Comparison of ENCODE assay signal across 18 cellular contexts in genomic region chr7:27607210-27607606, GRCh38. TPM values are rescaled to one million over a fixed set of nuclear protein-coding genes. Genes with fewer than 3 reads are reported as not detected.
A peak's percentile ranks its signal among the peaks of the same experiment; 100 is the strongest.
DNase-seq lines count a peak whose midpoint lies in the region; ATAC-seq, FAIRE-seq and TF ChIP-seq lines count a peak whose summit lies in the region.
"Had no signal": no experiment of that assay in that cellular context is flagged by ENCODE, and none has a peak within 500 bp of the region (broad histone marks: within the 10 kb centered on the region; RNA-seq: fewer than 3 reads in every experiment).

No MANE protein-coding gene starts in this region.

- no peaks in the 10 kb centered on the region for H3K9me3 ChIP-seq in HUES6 (ENCODE audit: control insufficient read depth, insufficient read depth, low read depth, low read length)
- no peaks in the 10 kb centered on the region for H3K9me3 ChIP-seq in endothelial cell of umbilical vein (replicated peaks; ENCODE audit: control insufficient read depth, insufficient read depth, low read length)

- H3K4me1 ChIP-seq in ACC112 (ENCODE audit: control insufficient read depth, insufficient read depth, low read length, unreplicated experiment) = peaks cover 40% of the 10 kb centered on the region
- H3K4me1 ChIP-seq in HUES6 (ENCODE audit: control insufficient read depth, insufficient read depth, low read length) = peaks cover 53% of the 10 kb centered on the region
- peaks cover 25% of the 10 kb centered on the region for H3K4me1 ChIP-seq in endothelial cell of umbilical vein (ENCODE audit: control insufficient read depth, extremely low read depth, insufficient read depth, low read length)

- H2AFZ ChIP-seq in ACC112 (ENCODE audit: low read length, unreplicated experiment) (no peak overlapping the region), endothelial cell of umbilical vein (ENCODE audit: low read depth, low read length) (no peak overlapping the region)

- TF ChIP-seq CTCF in endothelial cell of umbilical vein (IDR thresholded peaks at IDR 0.05; ENCODE audit: extremely low read depth in 1 of 2, insufficient read depth in 1 of 2, low read depth in 1 of 2, low read length in 2 of 2) (no peak), nephron (IDR thresholded peaks at IDR 0.05; ENCODE audit: unreplicated experiment in 3 of 3) (no peak)

- H3K36me3 ChIP-seq in ACC112 (ENCODE audit: insufficient read depth, low read length) (no peaks in the 10 kb centered on the region), HUES6 (ENCODE audit: control insufficient read depth, insufficient read depth, low read length) (no peaks in the 10 kb centered on the region), endothelial cell of umbilical vein (ENCODE audit: control insufficient read depth in 2 of 2, extremely low read depth in 1 of 2, insufficient read depth in 2 of 2, low read length in 2 of 2) (no peaks in the 10 kb centered on the region)
- H3K36me3 ChIP-seq: SJCRH30 had no signal

- no peak for TF ChIP-seq POLR2A in endothelial cell of umbilical vein (IDR thresholded peaks at IDR 0.05; ENCODE audit: low read depth, low read length)

- peak overlapping the region in 2 of 3 experiments; percentile 60 to 88 for H3K27ac Mint-ChIP-seq in nephron

- no peaks in the 10 kb centered on the region for H3K27me3 Mint-ChIP-seq in nephron (ENCODE audit: low read depth)

- H4K20me1 ChIP-seq in endothelial cell of umbilical vein (replicated peaks; ENCODE audit: control insufficient read depth, extremely low read depth, insufficient read depth, low read length) = no peaks in the 10 kb centered on the region

- H3K9me3 Mint-ChIP-seq in nephron = no peaks in the 10 kb centered on the region

- H3K9ac ChIP-seq in HUES6 (ENCODE audit: low read length) (peak overlapping the region; percentile 45), endothelial cell of umbilical vein (replicated peaks; ENCODE audit: extremely low read depth, insufficient read depth, low read length) (no peak overlapping the region)

- no peak for ATAC-seq in HG03354 (IDR thresholded peaks at IDR 0.05; ENCODE audit: poor library complexity, severe bottlenecking, unreplicated experiment)

- intact Hi-C loops in endothelial cell of umbilical vein (cut with micrococcal nuclease) = loop anchor here (5.0 to 10.0 kb wide), 3 partner anchors 70 to 1405 kb away; partner anchors contain the start of genes CBX3 and HNRNPA2B1

- H3K27me3 ChIP-seq in ACC112 (ENCODE audit: insufficient read depth, low read length) = no peaks in the 10 kb centered on the region
- H3K27me3 ChIP-seq in HUES6 (ENCODE audit: control insufficient read depth, insufficient read depth, low read length) = no peaks in the 10 kb centered on the region
- H3K27me3 ChIP-seq in endothelial cell of umbilical vein (ENCODE audit: control insufficient read depth in 2 of 2, insufficient read depth in 2 of 2, low read length in 2 of 2) = no peaks in the 10 kb centered on the region
- H3K27me3 ChIP-seq: SJCRH30 had no signal

- no peaks in the 10 kb centered on the region for H3K9me1 ChIP-seq in endothelial cell of umbilical vein (replicated peaks; ENCODE audit: control insufficient read depth, extremely low read depth, insufficient read depth, low read length)

- no peak overlapping the region for H3K4me3 ChIP-seq in ACC112 (ENCODE audit: low read depth, low read length)
- H3K4me3 ChIP-seq in HUES6 (ENCODE audit: low read depth, low read length) = no peak overlapping the region
- no peak overlapping the region for H3K4me3 ChIP-seq in endothelial cell of umbilical vein (replicated peaks in 1 of 3; ENCODE audit: insufficient read depth in 1 of 3, low read depth in 1 of 3, low read length in 3 of 3)
- H3K4me3 ChIP-seq: SJCRH30 had no signal

- H3K36me3 Mint-ChIP-seq in nephron (ENCODE audit: low read depth) = no peaks in the 10 kb centered on the region

- no TSS peak for BruUV-seq in endothelial cell of umbilical vein (replicated peaks; lab: Mats Ljungman, UMichigan)

- peaks cover 28% of the 10 kb centered on the region for H3K4me1 Mint-ChIP-seq in nephron

- H3K79me2 ChIP-seq in ACC112 (ENCODE audit: control insufficient read depth, insufficient read depth, low read length, unreplicated experiment) = no peaks in the 10 kb centered on the region
- no peaks in the 10 kb centered on the region for H3K79me2 ChIP-seq in endothelial cell of umbilical vein (ENCODE audit: control insufficient read depth, insufficient read depth, low read length)

- no peak overlapping the region for H3K4me3 Mint-ChIP-seq in nephron

- no peak overlapping the region for H3K4me2 ChIP-seq in endothelial cell of umbilical vein (ENCODE audit: insufficient read depth, low read length)

- peak; percentile 18 for DNase-seq in endothelial cell of umbilical vein (ENCODE audit: low read depth, low spot score)
- DNase-seq in superior temporal gyrus (ENCODE audit: extremely low spot score) = no peak
- no peak for DNase-seq in cortex of kidney (lab: John Stamatoyannopoulos, UW)
- DNase-seq: C1 segment of cervical spinal cord, DMS79, HCEC 1CT, NCI-H1436, NCI-H1930, NCI-H226, NCI-H524, SJCRH30, SW 1271 had no signal

- dilution Hi-C loops in endothelial cell of umbilical vein (cut with MboI; ENCODE audit: extremely low pct_ligation_motif_present, low sequenced_read_pairs) = no loop called here

- CTCF ChIA-PET in endothelial cell of umbilical vein (lab: Charles Lee) = interaction anchor here (0.7 to 5.3 kb wide), 19 partner anchors 9 to 487 kb away, joined by 3 to 71 read pairs (median 11); partner anchors contain the start of gene HIBADH

- peak overlapping the region; percentile 64; the same call in 1 of the 2 replicates for H3K27ac ChIP-seq in ACC112 (ENCODE audit: low read depth, low read length)
- peak overlapping the region; percentile 85; the same call in 1 of the 2 replicates for H3K27ac ChIP-seq in HUES6 (ENCODE audit: low read depth, low read length)
- H3K27ac ChIP-seq in endothelial cell of umbilical vein (ENCODE audit: insufficient read depth, low read depth, low read length) = no peak overlapping the region
- H3K27ac ChIP-seq: SJCRH30 had no signal

- no peak for FAIRE-seq in endothelial cell of umbilical vein (lab: Jason Lieb, UNC)
- FAIRE-seq: GM12892, GM18507 had no signal

- POLR2A ChIA-PET in endothelial cell of umbilical vein (lab: Charles Lee) = no interaction called here

TF ChIP-seq in endothelial cell of umbilical vein, 7 proteins besides CTCF, POLR2A, EP300 and RAD21:
- TF ChIP-seq EZH2 (IDR thresholded peaks at IDR 0.05; ENCODE audit: borderline replicate concordance, low read depth, low read length, severe bottlenecking) (no peak), GATA2 (IDR thresholded peaks at IDR 0.05; ENCODE audit: insufficient read depth, insufficient read length, low read depth, low read length) (no peak), JUN (IDR thresholded peaks at IDR 0.05; ENCODE audit: borderline replicate concordance, insufficient read depth, insufficient read length, low read depth) (no peak), FOS (IDR thresholded peaks at IDR 0.05; ENCODE audit: borderline replicate concordance, insufficient read depth, low read length) (no peak), MYC (IDR thresholded peaks at IDR 0.05; ENCODE audit: low read depth, low read length) (no peak), POLR2AphosphoS5 (IDR thresholded peaks at IDR 0.05; ENCODE audit: insufficient read depth, low read depth, low read length) (no peak)
- TF ChIP-seq, protein P1, sequence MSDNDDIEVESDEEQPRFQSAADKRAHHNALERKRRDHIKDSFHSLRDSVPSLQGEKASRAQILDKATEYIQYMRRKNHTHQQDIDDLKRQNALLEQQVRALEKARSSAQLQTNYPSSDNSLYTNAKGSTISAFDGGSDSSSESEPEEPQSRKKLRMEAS (IDR thresholded peaks at IDR 0.05; ENCODE audit: insufficient read depth, insufficient read length) = no peak

RNA-seq across cellular contexts. Expression of gene HIBADH, which starts 55.5 kb away (rescaled TPM):
- 19.7 and 22.6 TPM in 2 replicates for total RNA-seq in endothelial cell of umbilical vein
- polyA plus RNA-seq in endothelial cell of umbilical vein = 25.0 and 30.5 TPM in 2 replicates
- polyA plus RNA-seq in endothelial cell of umbilical vein (2011; cell fraction: cytosol; rRNA removed) = 39.3 and 42.7 TPM in 2 replicates
- polyA plus RNA-seq in endothelial cell of umbilical vein (2011; cell fraction: nucleus; rRNA removed) = 22.2 and 24.4 TPM in 2 replicates
- 27.2 and 30.2 TPM in 2 replicates for polyA plus RNA-seq in endothelial cell of umbilical vein (2012)
- polyA minus RNA-seq in endothelial cell of umbilical vein = 20.6 and 24.8 TPM in 2 replicates
- polyA minus RNA-seq in endothelial cell of umbilical vein (2011; cell fraction: cytosol; rRNA and poly(A)+ RNA removed) = 8.8 TPM
- 11.2 and 13.6 TPM in 2 replicates for polyA minus RNA-seq in endothelial cell of umbilical vein (2011; cell fraction: nucleus; rRNA and poly(A)+ RNA removed)
